In the genomic region with DNA sequence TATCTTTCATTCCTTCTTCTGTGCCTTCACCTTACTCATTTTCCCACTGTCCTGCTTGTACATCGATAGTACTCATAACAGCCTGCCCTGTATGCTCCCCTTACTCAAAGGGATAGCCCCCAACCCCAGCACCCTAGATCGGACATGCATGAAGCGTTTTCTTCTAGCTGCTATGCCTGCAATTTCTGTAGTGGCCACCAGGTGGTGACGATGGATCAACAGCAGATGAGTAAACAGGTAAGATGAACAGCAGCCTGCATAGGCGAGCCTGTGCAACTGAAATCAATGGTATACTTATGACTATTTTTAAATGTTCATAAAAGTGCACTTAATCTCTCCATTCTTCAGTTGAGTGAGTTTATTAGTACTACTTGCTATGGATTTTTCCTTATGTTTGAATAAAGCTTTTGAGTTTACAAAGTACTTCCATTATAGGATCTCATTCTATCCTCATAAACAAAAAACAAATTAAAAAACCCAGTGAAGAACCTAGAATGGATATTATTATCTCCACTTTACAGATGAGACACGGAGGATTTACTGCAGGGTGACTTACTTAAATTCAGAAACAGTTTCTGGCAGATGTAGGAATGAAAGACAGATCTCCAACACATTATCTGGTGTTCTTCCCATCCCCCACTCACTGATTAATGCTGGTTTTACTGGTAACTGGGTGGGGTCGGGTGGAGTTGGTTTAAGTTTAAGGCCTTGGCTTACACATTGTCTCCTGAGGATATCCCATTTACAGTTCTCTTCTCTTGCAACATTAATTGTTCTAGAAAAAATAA, we compare ENCODE assay signal across 8 cellular contexts.
DNase-seq lines count a peak whose midpoint lies in the region; ATAC-seq and TF ChIP-seq lines count a peak whose summit lies in the region.

No MANE protein-coding gene starts in this region.

- intact Hi-C loops in CD4-positive, alpha-beta T cell (cut with DNase I, micrococcal nuclease) = no loop called here

- no peaks in the 10 kb centered on the region for H3K4me1 Mint-ChIP-seq in CD4-positive, alpha-beta T cell (ENCODE audit: low read depth)

- peaks cover 33% of the 10 kb centered on the region for H3K27me3 Mint-ChIP-seq in CD4-positive, alpha-beta T cell

- H3K27ac Mint-ChIP-seq in CD4-positive, alpha-beta T cell = no peak overlapping the region

- H3K9me3 ChIP-seq in CD4-positive, alpha-beta T cell (ENCODE audit: control insufficient read depth, low read length) = peaks cover 8% of the 10 kb centered on the region
- H3K9me3 ChIP-seq in parathyroid adenoma (ENCODE audit: control insufficient read depth, low read length) = no peaks in the 10 kb centered on the region

- no peak for DNase-seq in CD4-positive, alpha-beta T cell
- DNase-seq in H7 (peak; percentile 69), SHP77 (lab: John Stamatoyannopoulos, UW) (peak; percentile 21 to 57), NCI-H345 (lab: John Stamatoyannopoulos, UW) (no peak), 8988T (no peak)

- H2AFZ ChIP-seq in parathyroid adenoma = no peak overlapping the region

- H3K27ac ChIP-seq in CD4-positive, alpha-beta T cell (ENCODE audit: low read depth, low read length) = no peak overlapping the region
- H3K27ac ChIP-seq in parathyroid adenoma = no peak overlapping the region

- H3K36me3 Mint-ChIP-seq in CD4-positive, alpha-beta T cell (ENCODE audit: low read depth) = no peaks in the 10 kb centered on the region

- H3K9me3 Mint-ChIP-seq in CD4-positive, alpha-beta T cell = peaks cover 7% of the 10 kb centered on the region

- no peak overlapping the region for H3K4me2 ChIP-seq in parathyroid adenoma (ENCODE audit: low read length)

- H3K36me3 ChIP-seq in H7 (replicated peaks; ENCODE audit: control insufficient read depth, insufficient read depth, low read length) = no peaks in the 10 kb centered on the region
- no peaks in the 10 kb centered on the region for H3K36me3 ChIP-seq in parathyroid adenoma (ENCODE audit: control insufficient read depth, insufficient read depth, low read length)

- H3K9ac ChIP-seq in parathyroid adenoma = no peak overlapping the region

- H3K4me1 ChIP-seq in parathyroid adenoma = no peaks in the 10 kb centered on the region

- POLR2A ChIA-PET in CD4-positive, alpha-beta T cell (lab: Charles Lee) = no interaction called here

- CTCF ChIA-PET in CD4-positive, alpha-beta T cell (lab: Charles Lee) = no interaction called here

- peak; percentile 44 for TF ChIP-seq CTCF in CD4-positive, alpha-beta T cell (IDR thresholded peaks at IDR 0.05)
- TF ChIP-seq CTCF in parathyroid adenoma (IDR thresholded peaks at IDR 0.05) = peak; percentile 18

- H3K4me3 ChIP-seq in H7 (ENCODE audit: insufficient read depth, low read depth, low read length) (no peak overlapping the region), parathyroid adenoma (ENCODE audit: low read depth, low read length) (no peak overlapping the region)

- H3K4me3 Mint-ChIP-seq in CD4-positive, alpha-beta T cell = no peak overlapping the region

- H3K79me2 ChIP-seq in parathyroid adenoma = no peaks in the 10 kb centered on the region

- ATAC-seq in CD4-positive, alpha-beta T cell (ENCODE audit: poor library complexity) = no peak
- peak; percentile 85 for ATAC-seq in esophagus mucosa
- ATAC-seq in HG03457 (IDR thresholded peaks at IDR 0.05; ENCODE audit: unreplicated experiment) = no peak

- no peaks in the 10 kb centered on the region for H3K27me3 ChIP-seq in CD4-positive, alpha-beta T cell (ENCODE audit: control insufficient read depth, insufficient read depth, low read length)
- H3K27me3 ChIP-seq in H7 (ENCODE audit: control insufficient read depth, insufficient read depth, low read length) (no peaks in the 10 kb centered on the region), parathyroid adenoma (ENCODE audit: control insufficient read depth, insufficient read depth, low read length) (no peaks in the 10 kb centered on the region)

Comparison
In these comparisons a context has a peak if more than half of its experiments do, and no peak if none do; other contexts are left out.
1. DNase-seq: peak in H7 (single experiment) and SHP77 (2 of 2); none in CD4-positive, alpha-beta T cell (0 of 10), NCI-H345 (single experiment) and 8988T (single experiment).